In genomic region chr20:35953411-35954199, GRCh38 we compare ENCODE assay signal across 8 cellular contexts. TPM values are rescaled to one million over a fixed set of nuclear protein-coding genes. Genes with fewer than 3 reads are reported as not detected.
DNase-seq lines count a peak whose midpoint lies in the region; ATAC-seq and TF ChIP-seq lines count a peak whose summit lies in the region.

No MANE protein-coding gene starts in this region.

- no peaks in the 10 kb centered on the region for H3K27me3 Mint-ChIP-seq in activated naive CD8-positive, alpha-beta T cell treated with anti-CD3 and anti-CD28 coated beads, Interleukin-2, amount 10 ng/mL, durations not matched to agents 7 days and 5 days

- H3K9ac ChIP-seq in SU-DHL-6 (ENCODE audit: low read length), result peak overlapping the region; percentile 98

- peak; percentile 16 for ATAC-seq in GM19023 (IDR thresholded peaks at IDR 0.05; ENCODE audit: unreplicated experiment)
- peak; percentile 41 for ATAC-seq in HG03354 (IDR thresholded peaks at IDR 0.05; ENCODE audit: poor library complexity, severe bottlenecking, unreplicated experiment)
- peak; percentile 32 for ATAC-seq in activated naive CD8-positive, alpha-beta T cell treated with anti-CD3 and anti-CD28 coated beads, Interleukin-2, amount 10 ng/mL, durations not matched to agents 7 days and 5 days (ENCODE audit: low read depth)

- peak overlapping the region; percentile 96 for H3K27ac ChIP-seq in SU-DHL-6 (ENCODE audit: low read depth, low read length)
- H3K27ac ChIP-seq in prostate gland, result peak overlapping the region; percentile 97
- H3K27ac ChIP-seq in uterus, result peak overlapping the region; percentile 93 to 94

- H3K4me1 ChIP-seq in prostate gland (replicated peaks), result peaks cover 13% of the 10 kb centered on the region
- peaks cover 11 to 17% of the 10 kb centered on the region in 2 donors for H3K4me1 ChIP-seq in uterus

- WGBS in prostate gland, result under 1% methylated on average over 62 of the region's 64 CpGs

- H3K9me2 ChIP-seq in SU-DHL-6 (replicated peaks; ENCODE audit: insufficient read depth, low read length), result no peaks in the 10 kb centered on the region

- in situ Hi-C loops in ACHN (cut with HindIII; ENCODE audit: low pct_ligation_motif_present, low pct_unique_long_range_greater_than_20kb, low sequenced_read_pairs), result no loop called here

- H3F3A ChIP-seq in SU-DHL-6 (ENCODE audit: insufficient read depth), result peaks cover 5% of the 10 kb centered on the region; the same call in 1 of the 2 replicates

- peak overlapping the region; percentile 50 for H2AFZ ChIP-seq in SU-DHL-6 (ENCODE audit: low read depth, low read length, severe bottlenecking)

- POLR2A ChIA-PET in activated naive CD8-positive, alpha-beta T cell treated with anti-CD3 and anti-CD28 coated beads, Interleukin-2, amount 10 ng/mL, durations not matched to agents 7 days and 5 days (lab: Charles Lee), result interaction anchor here (0.5 to 3.9 kb wide), 45 partner anchors 8 to 1437 kb away, joined by 3 to 89 read pairs (median 4); partner anchors contain the start of genes CEP250, CNBD2, CPNE1 and DYNLRB1

- H3K36me3 ChIP-seq in SU-DHL-6 (ENCODE audit: low read length), result no peaks in the 10 kb centered on the region
- no peaks in the 10 kb centered on the region for H3K36me3 ChIP-seq in prostate gland
- H3K36me3 ChIP-seq in uterus, result no peaks in the 10 kb centered on the region

- intact Hi-C loops in cardiac septum (cut with DNase I), result loop anchor here (10.0 kb wide), 1 partner anchor 179 kb away; the partner anchor contains the start of gene PHF20
- intact Hi-C loops in prostate gland (cut with DNase I), result no loop called here
- intact Hi-C loops in uterus (cut with DNase I; ENCODE audit: low total_unique reads), result no loop called here

- TF ChIP-seq CTCF in SU-DHL-6 (IDR thresholded peaks at IDR 0.05; ENCODE audit: insufficient read depth, low read length, poor library complexity, severe bottlenecking) (no peak), prostate gland (IDR thresholded peaks at IDR 0.05) (no peak), uterus (IDR thresholded peaks at IDR 0.05) (no peak)

- H3K79me2 ChIP-seq in SU-DHL-6 (ENCODE audit: insufficient read depth, low read length), result peaks cover 20% of the 10 kb centered on the region

- H3K9me3 ChIP-seq in SU-DHL-6 (ENCODE audit: insufficient read depth, low read length) (no peaks in the 10 kb centered on the region), prostate gland (no peaks in the 10 kb centered on the region), uterus (no peaks in the 10 kb centered on the region)

- DNase-seq in ACHN (peak; percentile 35), cardiac septum (ENCODE audit: low spot score) (peak; percentile 78), prostate gland (ENCODE audit: low spot score) (peak; percentile 8), uterus (no peak)
- DNase-seq in activated naive CD8-positive, alpha-beta T cell treated with anti-CD3 and anti-CD28 coated beads, Interleukin-2, amount 10 ng/mL, durations not matched to agents 7 days and 5 days, result peak; percentile 83

- no peaks in the 10 kb centered on the region for H4K20me1 ChIP-seq in SU-DHL-6 (ENCODE audit: low read depth, low read length)

- H3K4me3 Mint-ChIP-seq in activated naive CD8-positive, alpha-beta T cell treated with anti-CD3 and anti-CD28 coated beads, Interleukin-2, amount 10 ng/mL, durations not matched to agents 7 days and 5 days, result peak overlapping the region; percentile 99

- H3K27ac Mint-ChIP-seq in activated naive CD8-positive, alpha-beta T cell treated with anti-CD3 and anti-CD28 coated beads, Interleukin-2, amount 10 ng/mL, durations not matched to agents 7 days and 5 days, result peak overlapping the region; percentile 100

- peaks cover 16% of the 10 kb centered on the region for H3K36me3 Mint-ChIP-seq in activated naive CD8-positive, alpha-beta T cell treated with anti-CD3 and anti-CD28 coated beads, Interleukin-2, amount 10 ng/mL, durations not matched to agents 7 days and 5 days

- H3K4me2 ChIP-seq in SU-DHL-6 (ENCODE audit: low read depth, low read length, poor library complexity, severe bottlenecking), result peak overlapping the region; percentile 84

- H3K27me3 ChIP-seq in SU-DHL-6 (ENCODE audit: low read length), result no peaks in the 10 kb centered on the region
- H3K27me3 ChIP-seq in prostate gland (replicated peaks; ENCODE audit: insufficient read depth), result no peaks in the 10 kb centered on the region
- no peaks in the 10 kb centered on the region for H3K27me3 ChIP-seq in uterus

- peaks cover 8% of the 10 kb centered on the region for H3K4me1 Mint-ChIP-seq in activated naive CD8-positive, alpha-beta T cell treated with anti-CD3 and anti-CD28 coated beads, Interleukin-2, amount 10 ng/mL, durations not matched to agents 7 days and 5 days

- H3K9me3 Mint-ChIP-seq in activated naive CD8-positive, alpha-beta T cell treated with anti-CD3 and anti-CD28 coated beads, Interleukin-2, amount 10 ng/mL, durations not matched to agents 7 days and 5 days, result no peaks in the 10 kb centered on the region

- TF ChIP-seq POLR2A in prostate gland (IDR thresholded peaks at IDR 0.05) (no peak), uterus (IDR thresholded peaks at IDR 0.05) (no peak)

- peak overlapping the region; percentile 59 for H3K4me3 ChIP-seq in SU-DHL-6 (ENCODE audit: insufficient read depth, low read length, poor library complexity, severe bottlenecking)
- H3K4me3 ChIP-seq in prostate gland, result peak overlapping the region; percentile 92 to 98
- peak overlapping the region; percentile 76 to 79 for H3K4me3 ChIP-seq in uterus

RNA-seq across cellular contexts. Expression of gene SCAND1, which starts 0.7 kb away (rescaled TPM):
- 10 to 100 TPM; 57.8 to 60.9 TPM for total RNA-seq in activated naive CD8-positive, alpha-beta T cell treated with anti-CD3 and anti-CD28 coated beads, Interleukin-2, amount 10 ng/mL, durations not matched to agents 7 days and 5 days
- total RNA-seq in cardiac septum (49.5 TPM), prostate gland (100 to 1,000 TPM; 137 to 199 TPM), uterus (10 to 100 TPM; 18.8 to 71.2 (median 55.0) TPM)

RNA-seq across cellular contexts. Expression of gene CNBD2, which starts 14.8 kb away (rescaled TPM):
- total RNA-seq in activated naive CD8-positive, alpha-beta T cell treated with anti-CD3 and anti-CD28 coated beads, Interleukin-2, amount 10 ng/mL, durations not matched to agents 7 days and 5 days, result 1 to 10 TPM; 5.7 to 7.1 TPM
- total RNA-seq in cardiac septum (3.1 TPM), prostate gland (1 to 10 TPM; 3.3 to 7.7 TPM), uterus (1 to 10 TPM in 2 of 4 donors, not detected in 2; 4.8 to 6.2 TPM)

Comparison
In these comparisons a context has a peak if more than half of its experiments do, and no peak if none do; other contexts are left out.
1. DNase-seq: peak in ACHN (single experiment), activated naive CD8-positive, alpha-beta T cell treated with anti-CD3 and anti-CD28 coated beads, Interleukin-2, amount 10 ng/mL, durations not matched to agents 7 days and 5 days (single experiment), cardiac septum (single experiment) and prostate gland (single experiment); none in uterus (0 of 2).
2. Peak in every context shown above with its lines, with median percentiles within 50 percentile points of each other: ATAC-seq, H3K27ac ChIP-seq and H3K4me3 ChIP-seq.